1 cellular context compared by ENCODE assay signal in genomic region chr5:135013947-135014570, GRCh38.
TF ChIP-seq lines count a peak whose summit lies in the region.

No MANE protein-coding gene starts in this region.

TF ChIP-seq in K562, 482 proteins besides CTCF, POLR2A, EP300 and RAD21 (continued from another document):
- TF ChIP-seq ZNF407 (IDR thresholded peaks at IDR 0.05; ENCODE audit: low read depth) (no peak), ZNF766 (CRISPR knock-in tag; conservative IDR thresholded peaks at IDR 0.05) (0 out of 2 replicates have a peak, but pooled peaks have one; percentile 3)
